ENCODE assay signal across 15 cellular contexts in the genomic region with DNA sequence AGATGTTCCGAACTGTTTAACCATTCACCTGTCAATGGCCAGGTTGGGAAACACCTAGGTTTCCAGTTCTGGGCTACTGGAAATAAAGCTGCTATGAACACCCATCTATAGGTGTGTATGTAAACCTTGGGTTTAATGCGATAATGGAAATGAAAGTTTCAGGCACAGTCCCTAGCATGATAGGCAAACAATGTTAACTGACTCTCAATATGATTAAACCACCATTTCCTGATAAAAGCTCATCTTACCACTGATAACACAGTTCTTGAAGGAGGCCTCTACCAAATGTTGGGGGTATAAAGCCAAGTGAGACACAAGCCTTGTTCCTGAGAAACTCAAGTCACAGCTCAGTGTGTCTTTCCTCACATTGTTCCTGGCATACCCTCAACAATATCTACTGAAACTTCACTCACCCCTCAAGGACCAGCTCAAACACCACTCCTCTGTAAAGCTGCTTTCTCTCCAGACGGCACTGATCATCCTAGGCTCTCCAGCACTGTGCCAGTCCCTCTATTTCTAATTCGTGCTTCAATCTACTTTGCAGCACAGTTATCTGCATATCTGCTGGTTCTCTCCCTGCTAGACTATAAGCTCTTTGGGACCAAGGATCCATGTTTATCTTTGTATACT. TPM values are rescaled to one million over a fixed set of nuclear protein-coding genes. Genes with fewer than 3 reads are reported as not detected.
DNase-seq lines count a peak whose midpoint lies in the region; ATAC-seq and TF ChIP-seq lines count a peak whose summit lies in the region.
"Had no signal": no experiment of that assay in that cellular context is flagged by ENCODE, and none has a peak within 500 bp of the region (broad histone marks: within the 10 kb centered on the region; RNA-seq: fewer than 3 reads in every experiment).

No MANE protein-coding gene starts in this region.

- WGBS in IMR-90 (ENCODE audit: extremely low coverage in 2 of 2, insufficient read length in 1 of 2), 2 experiments: 100% methylated on average over 1 of the region's 4 CpGs; no CpG with 5 or more reads in 1 of the 2 experiments
- 95% methylated on average over 4 of the region's 4 CpGs for WGBS in suprapubic skin

- peaks cover 68% of the 10 kb centered on the region for H4K20me1 ChIP-seq in IMR-90 (ENCODE audit: insufficient read depth, low read length)

- intact Hi-C loops in activated CD4-positive, alpha-beta T cell treated with anti-CD3 and anti-CD28 coated beads, Interleukin-2, amount 10 ng/mL, durations not matched to agents 24 days and 14 days (cut with micrococcal nuclease): loop anchor here (1.0 kb wide), 1 partner anchor 7 kb away; no protein-coding TSS in a partner anchor
- intact Hi-C loops in IMR-90 (cut with micrococcal nuclease): no loop called here

- BruUV-seq in IMR-90 (replicated peaks; lab: Mats Ljungman, UMichigan): no TSS peak

- peaks cover 25 to 77% of the 10 kb centered on the region in 2 experiments for H3K79me1 ChIP-seq in IMR-90 (ENCODE audit: low read depth in 1 of 2, low read length in 2 of 2)

- no peaks in the 10 kb centered on the region for H3K9me3 Mint-ChIP-seq in activated CD4-positive, alpha-beta T cell treated with anti-CD3 and anti-CD28 coated beads, Interleukin-2, amount 10 ng/mL, durations not matched to agents 24 days and 14 days
- no peaks in the 10 kb centered on the region for H3K9me3 Mint-ChIP-seq in activated T-helper 17 cell treated with anti-CD3 and anti-CD28 coated beads, Interleukin-2, amount 50 U/mL, for 72 hours

- no peaks in the 10 kb centered on the region for H3K27me3 Mint-ChIP-seq in activated CD4-positive, alpha-beta T cell treated with anti-CD3 and anti-CD28 coated beads, Interleukin-2, amount 10 ng/mL, durations not matched to agents 24 days and 14 days
- no peaks in the 10 kb centered on the region for H3K27me3 Mint-ChIP-seq in activated T-helper 17 cell treated with anti-CD3 and anti-CD28 coated beads, Interleukin-2, amount 50 U/mL, for 72 hours

- peak overlapping the region; percentile 17 for H3K4me3 Mint-ChIP-seq in activated CD4-positive, alpha-beta T cell treated with anti-CD3 and anti-CD28 coated beads, Interleukin-2, amount 10 ng/mL, durations not matched to agents 24 days and 14 days
- peak overlapping the region; percentile 28 for H3K4me3 Mint-ChIP-seq in activated T-helper 17 cell treated with anti-CD3 and anti-CD28 coated beads, Interleukin-2, amount 50 U/mL, for 72 hours

- peak overlapping the region; percentile 24; the same call in 1 of the 2 replicates for H3K23ac ChIP-seq in IMR-90 (ENCODE audit: low read depth, low read length)

- H3K4me1 ChIP-seq in IMR-90 (ENCODE audit: control insufficient read depth, insufficient read depth, low read length): peaks cover 12% of the 10 kb centered on the region
- peaks cover 27 to 34% of the 10 kb centered on the region in 2 experiments for H3K4me1 ChIP-seq in neutrophil (ENCODE audit: control insufficient read depth in 1 of 2, insufficient read depth in 1 of 2, low read depth in 1 of 2, low read length in 1 of 2)
- peaks cover 44% of the 10 kb centered on the region for H3K4me1 ChIP-seq in suprapubic skin
- H3K4me1 ChIP-seq: colonic mucosa had no signal

- H3K9ac ChIP-seq in IMR-90 (ENCODE audit: low read depth, low read length): no peak overlapping the region
- H3K9ac ChIP-seq: parathyroid adenoma had no signal

- no peak for TF ChIP-seq CTCF in IMR-90 (conservative IDR thresholded peaks at IDR 0.05; ENCODE audit: low read depth, low read length)
- no peak for TF ChIP-seq CTCF in neutrophil (IDR thresholded peaks at IDR 0.05)
- no peak for TF ChIP-seq CTCF in suprapubic skin (IDR thresholded peaks at IDR 0.05)

- no peak overlapping the region for H4K5ac ChIP-seq in IMR-90 (ENCODE audit: low read depth, low read length)

- no peak overlapping the region for H3K4me2 ChIP-seq in IMR-90 (ENCODE audit: low read depth, low read length)

- H3K4me3 ChIP-seq in IMR-90 (ENCODE audit: insufficient read depth, low read depth, low read length) (no peak overlapping the region), neutrophil (ENCODE audit: low read depth in 1 of 2, low read length in 1 of 2) (no peak overlapping the region), suprapubic skin (no peak overlapping the region)
- H3K4me3 ChIP-seq: colonic mucosa had no signal

- no peak overlapping the region for H3K4ac ChIP-seq in IMR-90 (ENCODE audit: low read depth, low read length)

- in situ Hi-C loops in IMR-90 (cut with MboI; ENCODE audit: low sequenced_read_pairs): no loop called here

- POLR2A ChIA-PET in IMR-90 (lab: Charles Lee; ENCODE audit: unreplicated experiment): no interaction called here

- H3K4me1 Mint-ChIP-seq in activated CD4-positive, alpha-beta T cell treated with anti-CD3 and anti-CD28 coated beads, Interleukin-2, amount 10 ng/mL, durations not matched to agents 24 days and 14 days: peaks cover 41% of the 10 kb centered on the region
- peaks cover 27% of the 10 kb centered on the region for H3K4me1 Mint-ChIP-seq in activated T-helper 17 cell treated with anti-CD3 and anti-CD28 coated beads, Interleukin-2, amount 50 U/mL, for 72 hours

- TF ChIP-seq POLR2A in IMR-90 (IDR thresholded peaks at IDR 0.05; ENCODE audit: low read depth, low read length) (no peak), suprapubic skin (IDR thresholded peaks at IDR 0.05) (no peak)

- no peak overlapping the region for H2BK20ac ChIP-seq in IMR-90 (ENCODE audit: low read depth, low read length)

- no peak overlapping the region for H3K14ac ChIP-seq in IMR-90 (replicated peaks; ENCODE audit: low read depth, low read length)

- no peaks in the 10 kb centered on the region for H3K9me3 ChIP-seq in IMR-90 (ENCODE audit: control insufficient read depth, insufficient read depth, low read length)
- no peaks in the 10 kb centered on the region for H3K9me3 ChIP-seq in neutrophil
- no peaks in the 10 kb centered on the region for H3K9me3 ChIP-seq in suprapubic skin
- H3K9me3 ChIP-seq: colonic mucosa had no signal

- H2BK15ac ChIP-seq in IMR-90 (ENCODE audit: low read depth, low read length): no peak overlapping the region

- TF ChIP-seq RAD21 in IMR-90 (IDR thresholded peaks at IDR 0.05; ENCODE audit: low read length): no peak

- no peak overlapping the region for H4K8ac ChIP-seq in IMR-90 (ENCODE audit: low read depth in 2 of 2, low read length in 2 of 2)

- no peak overlapping the region for H2AK5ac ChIP-seq in IMR-90 (ENCODE audit: low read depth, low read length)

- H3K27me3 ChIP-seq in IMR-90 (ENCODE audit: control insufficient read depth, insufficient read depth, low read length) (no peaks in the 10 kb centered on the region), neutrophil (no peaks in the 10 kb centered on the region), suprapubic skin (no peaks in the 10 kb centered on the region)
- H3K27me3 ChIP-seq: colonic mucosa had no signal

- H2BK5ac ChIP-seq in IMR-90 (ENCODE audit: low read depth, low read length, poor library complexity, severe bottlenecking): no peak overlapping the region

- H3K36me3 ChIP-seq in IMR-90 (ENCODE audit: control insufficient read depth, insufficient read depth, low read length) (peaks cover 14% of the 10 kb centered on the region), neutrophil (peaks cover 18% of the 10 kb centered on the region), suprapubic skin (peaks cover 19% of the 10 kb centered on the region)
- H3K36me3 ChIP-seq: colonic mucosa had no signal

- dilution Hi-C loops in IMR-90 (cut with HindIII; ENCODE audit: low sequenced_read_pairs, unreplicated experiment): no loop called here

- no peak for ATAC-seq in IMR-90 (ENCODE audit: low read depth)
- peak; percentile 67 for ATAC-seq in activated T-helper 17 cell treated with anti-CD3 and anti-CD28 coated beads, Interleukin-2, amount 50 U/mL, for 72 hours (replicated peaks)

- peaks cover 49% of the 10 kb centered on the region for H3K36me3 Mint-ChIP-seq in activated CD4-positive, alpha-beta T cell treated with anti-CD3 and anti-CD28 coated beads, Interleukin-2, amount 10 ng/mL, durations not matched to agents 24 days and 14 days (ENCODE audit: low read depth)
- H3K36me3 Mint-ChIP-seq in activated T-helper 17 cell treated with anti-CD3 and anti-CD28 coated beads, Interleukin-2, amount 50 U/mL, for 72 hours (ENCODE audit: low read depth): peaks cover 95% of the 10 kb centered on the region

- no peak for DNase-seq in activated CD4-positive, alpha-beta T cell treated with anti-CD3 and anti-CD28 coated beads, Interleukin-2, amount 10 ng/mL, durations not matched to agents 24 days and 14 days
- no peak for DNase-seq in activated CD4-positive, alpha-beta T cell treated with anti-CD3 and anti-CD28 coated beads for 4 hours
- no peak for DNase-seq in IMR-90
- DNase-seq in NCI-H345 (lab: John Stamatoyannopoulos, UW): no peak
- DNase-seq in putamen (ENCODE audit: low spot score): no peak
- DNase-seq in suprapubic skin (ENCODE audit: low spot score in 2 of 2): no peak
- DNase-seq: anterior cingulate cortex, colonic mucosa, glutamatergic neuron, midbrain, NCI-H187 treated with DMSO at 0.1 percent for 48 hours, substantia nigra had no signal

- no peak overlapping the region for H2AK9ac ChIP-seq in IMR-90 (replicated peaks; ENCODE audit: low read depth, low read length, poor library complexity)

- no peak overlapping the region for H2AFZ ChIP-seq in IMR-90 (replicated peaks; ENCODE audit: low read length, poor library complexity)
- H2AFZ ChIP-seq: parathyroid adenoma had no signal

- H3K9me1 ChIP-seq in IMR-90 (ENCODE audit: insufficient read depth, low read length): peaks cover 6% of the 10 kb centered on the region

- no peak overlapping the region for H2BK120ac ChIP-seq in IMR-90 (ENCODE audit: low read depth, low read length)

- no peak overlapping the region for H4K91ac ChIP-seq in IMR-90 (ENCODE audit: insufficient read depth, low read depth, low read length)

- no peak overlapping the region for H3K18ac ChIP-seq in IMR-90 (ENCODE audit: low read depth, low read length)

- TF ChIP-seq EP300 in suprapubic skin (IDR thresholded peaks at IDR 0.05): no peak

- H3K27ac Mint-ChIP-seq in activated CD4-positive, alpha-beta T cell treated with anti-CD3 and anti-CD28 coated beads, Interleukin-2, amount 10 ng/mL, durations not matched to agents 24 days and 14 days: peak overlapping the region; percentile 74
- peak overlapping the region; percentile 63 for H3K27ac Mint-ChIP-seq in activated T-helper 17 cell treated with anti-CD3 and anti-CD28 coated beads, Interleukin-2, amount 50 U/mL, for 72 hours

- CTCF ChIA-PET in IMR-90 (lab: Yijun Ruan, JAX): no interaction called here

- no peak overlapping the region for H3K56ac ChIP-seq in IMR-90 (ENCODE audit: extremely low read depth, insufficient read depth, low read length)

- H3K27ac ChIP-seq in IMR-90 (ENCODE audit: insufficient read depth, low read length) (no peak overlapping the region), neutrophil (peak overlapping the region; percentile 48), suprapubic skin (no peak overlapping the region)
- H3K27ac ChIP-seq: colonic mucosa, parathyroid adenoma had no signal

RNA-seq across cellular contexts. Expression of a gene that starts 15.8 kb away (rescaled TPM):
- 61.4 and 65.1 TPM in 2 replicates for total RNA-seq in activated CD4-positive, alpha-beta T cell treated with anti-CD3 and anti-CD28 coated beads, Interleukin-2, amount 10 ng/mL, durations not matched to agents 24 days and 14 days
- 20.1 and 36.1 TPM in 2 replicates for total RNA-seq in IMR-90 (2012; rRNA removed)
- polyA plus RNA-seq in IMR-90 (2012; rRNA removed): 22.8 and 29.3 TPM in 2 replicates
- 4.7 and 8.9 TPM in 2 replicates for polyA plus RNA-seq in IMR-90 (2012; cell fraction: cytosol; rRNA removed)
- 2.7 and 18.8 TPM in 2 replicates for polyA plus RNA-seq in IMR-90 (2012; cell fraction: nucleus; rRNA removed; ENCODE audit: low replicate concordance)
- 10 to 100 TPM; 45.4 to 66.4 TPM for total RNA-seq in activated T-helper 17 cell treated with anti-CD3 and anti-CD28 coated beads, Interleukin-2, amount 50 U/mL, for 72 hours
- total RNA-seq in suprapubic skin: 10 to 100 TPM; 41.4 to 49.5 (median 45.9) TPM
